19 cellular contexts compared by ENCODE assay signal in the genomic region with DNA sequence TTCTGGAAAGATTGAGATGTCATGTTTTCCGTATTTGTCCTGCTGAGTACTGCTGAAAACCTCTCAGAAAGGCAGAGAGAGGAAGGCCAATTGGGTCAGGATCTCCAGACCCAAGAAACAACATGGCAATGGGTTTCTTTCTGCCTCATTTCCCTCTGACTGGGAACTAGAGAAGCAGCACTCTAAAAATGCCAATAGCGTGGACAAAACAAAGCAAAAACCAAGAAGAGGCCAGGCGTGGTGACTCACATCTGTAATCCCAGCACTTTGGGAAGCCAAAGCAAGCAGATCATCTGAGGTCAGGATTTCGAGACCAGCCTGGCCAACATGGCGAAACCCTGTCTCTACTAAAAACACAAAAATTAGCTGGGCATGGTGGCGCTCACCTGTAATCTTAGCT. TPM values are rescaled to one million over a fixed set of nuclear protein-coding genes. Genes with fewer than 3 reads are reported as not detected.
DNase-seq lines count a peak whose midpoint lies in the region; ATAC-seq and TF ChIP-seq lines count a peak whose summit lies in the region.
"Had no signal": no experiment of that assay in that cellular context is flagged by ENCODE, and none has a peak within 500 bp of the region (broad histone marks: within the 10 kb centered on the region; RNA-seq: fewer than 3 reads in every experiment).

No MANE protein-coding gene starts in this region.

- no peak overlapping the region for H3K27ac ChIP-seq in SK-N-SH (ENCODE audit: low read depth in 2 of 2, low read length in 1 of 2)
- no peak overlapping the region for H3K27ac ChIP-seq in fibroblast of lung (ENCODE audit: insufficient read depth, low read length)
- peak overlapping the region; percentile 19 for H3K27ac ChIP-seq in smooth muscle cell (ENCODE audit: low read depth)
- H3K27ac ChIP-seq in PC-9, result no peak overlapping the region
- H3K27ac ChIP-seq: right lobe of liver, upper lobe of left lung had no signal

- DNase-seq in SK-N-SH (no peak), fibroblast of lung (ENCODE audit: low read depth in 2 of 2) (peak; percentile 21 to 68), smooth muscle cell (lab: John Stamatoyannopoulos, UW; ENCODE audit: unreplicated experiment) (no peak), DMS53 (lab: John Stamatoyannopoulos, UW) (no peak), PC-9 (no peak), osteocyte (ENCODE audit: extremely low spot score, unreplicated experiment) (no peak)
- DNase-seq in activated T-helper 1 cell treated with anti-CD3 and anti-CD28 coated beads, Interleukin-12 subunit alpha, Interleukin-12 subunit beta, Interleukin-2, Interleukin-4 antibody, amounts not matched to agents 30 ng/mL and 10 ng/mL and 1 ng/mL, durations not matched to agents 14 hours and 24 hours and 36 hours (ENCODE audit: low spot score), result no peak
- DNase-seq: 8988T; activated naive CD8-positive, alpha-beta T cell treated with anti-CD3 and anti-CD28 coated beads, Interleukin-2, amount 10 ng/mL, durations not matched to agents 7 days and 5 days; CD8-positive, alpha-beta memory T cell; mesendoderm; NCI-H2081 treated with DMSO at 0.1 percent for 48 hours; right lobe of liver; RPMI8226; stimulated activated CD4-positive, alpha-beta T cell treated with anti-CD3 and anti-CD28 coated beads, Interleukin-4, amount 100 ng/mL, for 1 hour; upper lobe of left lung had no signal

- BruUV-seq in PC-9 (replicated peaks; lab: Mats Ljungman, UMichigan), result no TSS peak

- TF ChIP-seq RAD21 in SK-N-SH (IDR thresholded peaks at IDR 0.05; ENCODE audit: low read length), result no peak

- H3K9ac ChIP-seq in SK-N-SH, result no peak overlapping the region
- no peak overlapping the region for H3K9ac ChIP-seq in fibroblast of lung (ENCODE audit: insufficient read depth, low read length)
- H3K9ac ChIP-seq in smooth muscle cell (ENCODE audit: low read depth), result no peak overlapping the region

- H3K4me1 Mint-ChIP-seq in activated T-helper 1 cell treated with anti-CD3 and anti-CD28 coated beads, Interleukin-12 subunit alpha, Interleukin-12 subunit beta, Interleukin-2, Interleukin-4 antibody, amounts not matched to agents 30 ng/mL and 10 ng/mL and 1 ng/mL, durations not matched to agents 14 hours and 24 hours and 36 hours (ENCODE audit: low read depth), result peaks cover 26% of the 10 kb centered on the region
- peaks cover 6% of the 10 kb centered on the region for H3K4me1 Mint-ChIP-seq in osteocyte (ENCODE audit: unreplicated experiment)

- no peaks in the 10 kb centered on the region for H3K27me3 Mint-ChIP-seq in activated T-helper 1 cell treated with anti-CD3 and anti-CD28 coated beads, Interleukin-12 subunit alpha, Interleukin-12 subunit beta, Interleukin-2, Interleukin-4 antibody, amounts not matched to agents 30 ng/mL and 10 ng/mL and 1 ng/mL, durations not matched to agents 14 hours and 24 hours and 36 hours (ENCODE audit: insufficient read depth)
- H3K27me3 Mint-ChIP-seq in osteocyte (ENCODE audit: unreplicated experiment), result peaks cover 14% of the 10 kb centered on the region
- H3K27me3 Mint-ChIP-seq: CD8-positive, alpha-beta memory T cell had no signal

- H3K27me3 ChIP-seq in SK-N-SH (ENCODE audit: insufficient read depth), result no peaks in the 10 kb centered on the region
- H3K27me3 ChIP-seq in fibroblast of lung (ENCODE audit: control insufficient read depth, insufficient read depth, low read length), result no peaks in the 10 kb centered on the region
- no peaks in the 10 kb centered on the region for H3K27me3 ChIP-seq in smooth muscle cell (ENCODE audit: low read depth)
- no peaks in the 10 kb centered on the region for H3K27me3 ChIP-seq in PC-9 (ENCODE audit: insufficient read depth, low read depth)
- H3K27me3 ChIP-seq: right lobe of liver, upper lobe of left lung had no signal

- H3K4me1 ChIP-seq in SK-N-SH (ENCODE audit: control insufficient read depth in 1 of 2, insufficient read depth in 2 of 2, low read depth in 1 of 2, low read length in 1 of 2), result no peaks in the 10 kb centered on the region
- no peaks in the 10 kb centered on the region for H3K4me1 ChIP-seq in fibroblast of lung (ENCODE audit: control insufficient read depth, extremely low read depth, insufficient read depth, low read length)
- no peaks in the 10 kb centered on the region for H3K4me1 ChIP-seq in smooth muscle cell (ENCODE audit: low read depth)
- no peaks in the 10 kb centered on the region for H3K4me1 ChIP-seq in PC-9 (replicated peaks; ENCODE audit: insufficient read depth)
- H3K4me1 ChIP-seq: right lobe of liver, upper lobe of left lung had no signal

- intact Hi-C loops in activated T-helper 1 cell treated with anti-CD3 and anti-CD28 coated beads, Interleukin-12 subunit alpha, Interleukin-12 subunit beta, Interleukin-2, Interleukin-4 antibody, amounts not matched to agents 30 ng/mL and 10 ng/mL and 1 ng/mL, durations not matched to agents 14 hours and 24 hours and 36 hours (cut with micrococcal nuclease), result no loop called here
- intact Hi-C loops in PC-9 (cut with micrococcal nuclease; ENCODE audit: unreplicated experiment), result no loop called here

- H3K27ac Mint-ChIP-seq in activated T-helper 1 cell treated with anti-CD3 and anti-CD28 coated beads, Interleukin-12 subunit alpha, Interleukin-12 subunit beta, Interleukin-2, Interleukin-4 antibody, amounts not matched to agents 30 ng/mL and 10 ng/mL and 1 ng/mL, durations not matched to agents 14 hours and 24 hours and 36 hours, result peak overlapping the region; percentile 10
- no peak overlapping the region for H3K27ac Mint-ChIP-seq in osteocyte (ENCODE audit: unreplicated experiment)
- H3K27ac Mint-ChIP-seq: activated naive CD8-positive, alpha-beta T cell treated with anti-CD3 and anti-CD28 coated beads, Interleukin-2, amount 10 ng/mL, durations not matched to agents 7 days and 5 days; T-helper 1 cell treated with Interleukin-12 subunit alpha and Interleukin-12 subunit beta and Interleukin-4 antibody, amounts not matched to agents 30 μg/mL and 1 μg/mL, for 36 hours had no signal

- H3K36me3 Mint-ChIP-seq in activated T-helper 1 cell treated with anti-CD3 and anti-CD28 coated beads, Interleukin-12 subunit alpha, Interleukin-12 subunit beta, Interleukin-2, Interleukin-4 antibody, amounts not matched to agents 30 ng/mL and 10 ng/mL and 1 ng/mL, durations not matched to agents 14 hours and 24 hours and 36 hours (ENCODE audit: low read depth), result peaks cover 21% of the 10 kb centered on the region
- no peaks in the 10 kb centered on the region for H3K36me3 Mint-ChIP-seq in osteocyte (ENCODE audit: unreplicated experiment)

- WGBS in SK-N-SH (ENCODE audit: low lambda C conversion rate), result 86% methylated on average over 6 of the region's 6 CpGs
- 59% methylated on average over 6 of the region's 6 CpGs for WGBS in smooth muscle cell (ENCODE audit: low lambda C conversion rate)

- H2AFZ ChIP-seq in SK-N-SH (ENCODE audit: low read depth) (peak overlapping the region; percentile 75; the same call in 1 of the 2 replicates), fibroblast of lung (ENCODE audit: low read length) (no peak overlapping the region), smooth muscle cell (ENCODE audit: low read depth) (peak overlapping the region; percentile 30), PC-9 (no peak overlapping the region)

- no peak for ATAC-seq in SK-N-SH treated with all-trans-retinoic acid at 6 μM for 48 hours
- ATAC-seq: activated CD4-positive, CD25-positive, alpha-beta regulatory T cell treated with anti-CD3 and anti-CD28 coated beads, Interleukin-2, amount 50 U/mL, for 24 hours; right lobe of liver had no signal

- no peaks in the 10 kb centered on the region for H3K9me2 ChIP-seq in SK-N-SH
- H3K9me2 ChIP-seq in PC-9 (ENCODE audit: insufficient read depth), result no peaks in the 10 kb centered on the region

- no peak overlapping the region for H3K4me3 ChIP-seq in SK-N-SH (ENCODE audit: low read depth in 2 of 2, low read length in 1 of 2)
- no peak overlapping the region for H3K4me3 ChIP-seq in fibroblast of lung (replicated peaks in 1 of 4; ENCODE audit: control extremely low read depth in 1 of 4, insufficient read depth in 1 of 4, low read depth in 3 of 4, low read length in 4 of 4)
- H3K4me3 ChIP-seq in smooth muscle cell, result no peak overlapping the region
- H3K4me3 ChIP-seq in PC-9, result no peak overlapping the region
- H3K4me3 ChIP-seq: right lobe of liver, upper lobe of left lung had no signal

- no peak for TF ChIP-seq CTCF in SK-N-SH (IDR thresholded peaks at IDR 0.05)
- TF ChIP-seq CTCF in fibroblast of lung (conservative IDR thresholded peaks at IDR 0.05 in 1 of 2, IDR thresholded peaks at IDR 0.05 in 1 of 2; ENCODE audit: low read depth in 1 of 2, low read length in 2 of 2), result no peak
- TF ChIP-seq CTCF in smooth muscle cell (IDR thresholded peaks at IDR 0.05; ENCODE audit: borderline replicate concordance, insufficient read depth, poor library complexity, severe bottlenecking), result no peak
- TF ChIP-seq CTCF in PC-9 (conservative IDR thresholded peaks at IDR 0.05), result no peak
- TF ChIP-seq CTCF in osteocyte (IDR thresholded peaks at IDR 0.05), result no peak

- no peaks in the 10 kb centered on the region for H3K79me2 ChIP-seq in SK-N-SH (ENCODE audit: insufficient read depth)
- no peaks in the 10 kb centered on the region for H3K79me2 ChIP-seq in fibroblast of lung (ENCODE audit: control insufficient read depth, insufficient read depth, low read length)
- H3K79me2 ChIP-seq in smooth muscle cell (ENCODE audit: low read depth), result no peaks in the 10 kb centered on the region
- H3K79me2 ChIP-seq in PC-9 (ENCODE audit: low read depth), result no peaks in the 10 kb centered on the region

- TF ChIP-seq EP300 in SK-N-SH (IDR thresholded peaks at IDR 0.05; ENCODE audit: borderline replicate concordance in 1 of 2, low read depth in 1 of 2, low read length in 1 of 2), result no peak

- H3K9me3 ChIP-seq in SK-N-SH, result no peaks in the 10 kb centered on the region
- no peaks in the 10 kb centered on the region for H3K9me3 ChIP-seq in fibroblast of lung (ENCODE audit: control insufficient read depth, insufficient read depth, low read depth, low read length)
- no peaks in the 10 kb centered on the region for H3K9me3 ChIP-seq in smooth muscle cell (replicated peaks; ENCODE audit: low read depth)
- no peaks in the 10 kb centered on the region for H3K9me3 ChIP-seq in PC-9 (ENCODE audit: insufficient read depth, low read depth)
- H3K9me3 ChIP-seq: right lobe of liver, upper lobe of left lung had no signal

- no peak overlapping the region for H3K4me3 Mint-ChIP-seq in activated T-helper 1 cell treated with anti-CD3 and anti-CD28 coated beads, Interleukin-12 subunit alpha, Interleukin-12 subunit beta, Interleukin-2, Interleukin-4 antibody, amounts not matched to agents 30 ng/mL and 10 ng/mL and 1 ng/mL, durations not matched to agents 14 hours and 24 hours and 36 hours
- H3K4me3 Mint-ChIP-seq in osteocyte (ENCODE audit: unreplicated experiment), result no peak overlapping the region
- H3K4me3 Mint-ChIP-seq: activated naive CD8-positive, alpha-beta T cell treated with anti-CD3 and anti-CD28 coated beads, Interleukin-2, amount 10 ng/mL, durations not matched to agents 7 days and 5 days; CD8-positive, alpha-beta memory T cell; T-helper 1 cell treated with Interleukin-12 subunit alpha and Interleukin-12 subunit beta and Interleukin-4 antibody, amounts not matched to agents 30 μg/mL and 1 μg/mL, for 36 hours had no signal

- H3F3A ChIP-seq in SK-N-SH (replicated peaks; ENCODE audit: insufficient read depth), result no peaks in the 10 kb centered on the region
- H3F3A ChIP-seq in smooth muscle cell (ENCODE audit: low read depth), result no peaks in the 10 kb centered on the region
- H3F3A ChIP-seq in PC-9 (ENCODE audit: insufficient read depth, low read depth), result no peaks in the 10 kb centered on the region

- POLR2A ChIA-PET in SK-N-SH (lab: Yijun Ruan, JAX), result interaction anchor here (1.1 kb wide), 1 partner anchor 14 kb away, joined by 3 read pairs; no protein-coding TSS in a partner anchor
- POLR2A ChIA-PET in PC-9 (lab: Charles Lee; ENCODE audit: unreplicated experiment), result no interaction called here

- no peaks in the 10 kb centered on the region for H3K9me3 Mint-ChIP-seq in activated T-helper 1 cell treated with anti-CD3 and anti-CD28 coated beads, Interleukin-12 subunit alpha, Interleukin-12 subunit beta, Interleukin-2, Interleukin-4 antibody, amounts not matched to agents 30 ng/mL and 10 ng/mL and 1 ng/mL, durations not matched to agents 14 hours and 24 hours and 36 hours
- no peaks in the 10 kb centered on the region for H3K9me3 Mint-ChIP-seq in osteocyte (ENCODE audit: unreplicated experiment)
- H3K9me3 Mint-ChIP-seq: CD8-positive, alpha-beta memory T cell; T-helper 1 cell treated with Interleukin-12 subunit alpha and Interleukin-12 subunit beta and Interleukin-4 antibody, amounts not matched to agents 30 μg/mL and 1 μg/mL, for 36 hours had no signal

- H3K4me2 ChIP-seq in SK-N-SH (no peak overlapping the region), fibroblast of lung (ENCODE audit: extremely low read depth, insufficient read depth, low read length) (no peak overlapping the region), smooth muscle cell (no peak overlapping the region), PC-9 (no peak overlapping the region)

- H3K36me3 ChIP-seq in SK-N-SH (replicated peaks in 1 of 2; ENCODE audit: control insufficient read depth in 1 of 2, insufficient read depth in 2 of 2, low read length in 1 of 2), result no peaks in the 10 kb centered on the region
- no peaks in the 10 kb centered on the region for H3K36me3 ChIP-seq in fibroblast of lung (ENCODE audit: control insufficient read depth, insufficient read depth, low read length)
- no peaks in the 10 kb centered on the region for H3K36me3 ChIP-seq in smooth muscle cell (ENCODE audit: low read depth)
- H3K36me3 ChIP-seq in PC-9 (ENCODE audit: low read depth), result no peaks in the 10 kb centered on the region
- H3K36me3 ChIP-seq: right lobe of liver, upper lobe of left lung had no signal

- H4K20me1 ChIP-seq in SK-N-SH (ENCODE audit: insufficient read depth) (no peaks in the 10 kb centered on the region), fibroblast of lung (ENCODE audit: control insufficient read depth, extremely low read depth, insufficient read depth, low read length) (no peaks in the 10 kb centered on the region), smooth muscle cell (ENCODE audit: low read depth) (no peaks in the 10 kb centered on the region), PC-9 (ENCODE audit: insufficient read depth) (no peaks in the 10 kb centered on the region)

- CTCF ChIA-PET in SK-N-SH (lab: Yijun Ruan, JAX), result no interaction called here
- CTCF ChIA-PET in PC-9 (lab: Charles Lee), result no interaction called here

RNA-seq across cellular contexts. Expression of gene TNFRSF9, which starts 18.3 kb away (rescaled TPM):
- 2.9 and 5.1 TPM in 2 replicates for polyA plus RNA-seq in SK-N-SH (2012; rRNA removed)
- 3.1 and 3.8 TPM in 2 replicates for polyA plus RNA-seq in SK-N-SH (2012; cell fraction: cytosol; rRNA removed)
- 2.1 and 2.8 TPM in 2 replicates for polyA plus RNA-seq in SK-N-SH (2012; cell fraction: nucleus; rRNA removed)
- 57.0 and 60.5 TPM in 2 replicates for total RNA-seq in activated T-helper 1 cell treated with anti-CD3 and anti-CD28 coated beads, Interleukin-12 subunit alpha, Interleukin-12 subunit beta, Interleukin-2, Interleukin-4 antibody, amounts not matched to agents 30 ng/mL and 10 ng/mL and 1 ng/mL, durations not matched to agents 14 hours and 24 hours and 36 hours
- total RNA-seq in fibroblast of lung, result under 0.01 TPM in 1 of 2 replicates, not detected in the other
- polyA plus RNA-seq in fibroblast of lung, result 0.02 TPM in 1 of 2 replicates, not detected in the other
- not detected in 2 replicates for polyA plus RNA-seq in fibroblast of lung (2012)
- polyA minus RNA-seq in fibroblast of lung (ENCODE audit: low replicate concordance), result not detected in 2 replicates
- 0.09 TPM in 2 replicates for total RNA-seq in smooth muscle cell
- polyA plus RNA-seq in smooth muscle cell, result 0.45 and 0.59 TPM in 2 replicates
- total RNA-seq in PC-9 (2021), result 0.70 and 1.3 TPM in 2 replicates
- not detected in 2 replicates for total RNA-seq in osteocyte

RNA-seq across cellular contexts. Expression of gene PARK7, which starts 39.2 kb away (rescaled TPM):
- polyA plus RNA-seq in SK-N-SH (2012; rRNA removed) (415 and 421 TPM in 2 replicates), fibroblast of lung (513 and 651 TPM in 2 replicates), smooth muscle cell (434 and 461 TPM in 2 replicates)
- polyA plus RNA-seq in SK-N-SH (2012; cell fraction: cytosol; rRNA removed), result 512 and 679 TPM in 2 replicates
- polyA plus RNA-seq in SK-N-SH (2012; cell fraction: nucleus; rRNA removed), result 70.8 and 126 TPM in 2 replicates
- total RNA-seq in activated T-helper 1 cell treated with anti-CD3 and anti-CD28 coated beads, Interleukin-12 subunit alpha, Interleukin-12 subunit beta, Interleukin-2, Interleukin-4 antibody, amounts not matched to agents 30 ng/mL and 10 ng/mL and 1 ng/mL, durations not matched to agents 14 hours and 24 hours and 36 hours, result 425 and 429 TPM in 2 replicates
- total RNA-seq in fibroblast of lung (251 and 264 TPM in 2 replicates), smooth muscle cell (177 and 179 TPM in 2 replicates), PC-9 (2021) (242 and 291 TPM in 2 replicates), osteocyte (263 and 264 TPM in 2 replicates)
- 461 and 544 TPM in 2 replicates for polyA plus RNA-seq in fibroblast of lung (2012)
- polyA minus RNA-seq in fibroblast of lung (ENCODE audit: low replicate concordance), result 22.8 and 26.5 TPM in 2 replicates

Comparison
In these comparisons a context has a peak if more than half of its experiments do, and no peak if none do; other contexts are left out.
1. DNase-seq: peak in fibroblast of lung (2 of 2); none in SK-N-SH (single experiment), activated T-helper 1 cell treated with anti-CD3 and anti-CD28 coated beads, Interleukin-12 subunit alpha, Interleukin-12 subunit beta, Interleukin-2, Interleukin-4 antibody, amounts not matched to agents 30 ng/mL and 10 ng/mL and 1 ng/mL, durations not matched to agents 14 hours and 24 hours and 36 hours (single experiment), smooth muscle cell (single experiment), DMS53 (single experiment), PC-9 (0 of 2) and osteocyte (single experiment).
2. H2AFZ ChIP-seq: peak in SK-N-SH (single experiment) and smooth muscle cell (single experiment); none in fibroblast of lung (single experiment) and PC-9 (single experiment).
3. RNA of gene TNFRSF9, which starts 18.3 kb away (total RNA-seq): 57.0 to 60.5 TPM in activated T-helper 1 cell treated with anti-CD3 and anti-CD28 coated beads, Interleukin-12 subunit alpha, Interleukin-12 subunit beta, Interleukin-2, Interleukin-4 antibody, amounts not matched to agents 30 ng/mL and 10 ng/mL and 1 ng/mL, durations not matched to agents 14 hours and 24 hours and 36 hours; 0.70 to 1.3 TPM in PC-9, 0.09 TPM in smooth muscle cell, under 0.01 TPM in fibroblast of lung and not detected in osteocyte; every median in the first group is over 10 times any median in the second.